In the genomic region with DNA sequence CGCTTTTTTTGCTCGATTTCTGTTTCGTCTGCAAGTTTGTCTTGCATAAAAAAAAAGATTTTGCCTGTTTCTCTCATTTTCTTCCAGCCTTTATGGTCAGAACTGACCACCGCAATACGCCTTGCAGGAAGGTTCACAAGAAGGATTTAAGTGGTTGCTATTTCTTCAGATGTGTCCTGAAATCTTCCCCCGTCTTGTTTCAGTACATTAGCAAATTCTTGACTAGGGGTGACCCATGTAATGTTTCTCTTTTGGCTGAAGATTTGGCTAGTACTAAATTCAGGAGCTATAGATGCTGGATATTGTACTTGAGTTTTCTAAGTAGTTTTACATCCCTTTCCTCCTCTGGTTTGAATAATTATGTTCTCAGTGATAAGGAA, we compare ENCODE assay signal across 8 cellular contexts. TPM values are rescaled to one million over a fixed set of nuclear protein-coding genes. Genes with fewer than 3 reads are reported as not detected.
A peak's percentile ranks its signal among the peaks of the same experiment; 100 is the strongest.
DNase-seq lines count a peak whose midpoint lies in the region; ATAC-seq and TF ChIP-seq lines count a peak whose summit lies in the region.

No MANE protein-coding gene starts in this region.

- intact Hi-C loops in Right ventricle myocardium superior (cut with DNase I), result no loop called here
- intact Hi-C loops in body of pancreas (cut with DNase I), result no loop called here
- intact Hi-C loops in lower lobe of right lung (cut with DNase I), result loop anchor here (10.0 kb wide), 1 partner anchor 237 kb away; no protein-coding TSS in a partner anchor

- DNase-seq in cardiac muscle cell (ENCODE audit: low read depth in 1 of 2, low spot score in 1 of 2), result peak in 1 of 2 donors; percentile 38
- DNase-seq in Right ventricle myocardium superior, result no peak
- no peak for DNase-seq in body of pancreas
- no peak for DNase-seq in lower lobe of right lung
- DNase-seq in GM20000 (ENCODE audit: low spot score), result no peak
- DNase-seq in NCI-H526 (lab: John Stamatoyannopoulos, UW), result no peak

- TF ChIP-seq POLR2A in body of pancreas (IDR thresholded peaks at IDR 0.05), result no peak

- H3K4me1 ChIP-seq in cardiac muscle cell (ENCODE audit: low read depth), result peaks cover 23% of the 10 kb centered on the region
- H3K4me1 ChIP-seq in body of pancreas, result peaks cover 35% of the 10 kb centered on the region
- peaks cover 42% of the 10 kb centered on the region for H3K4me1 ChIP-seq in lower lobe of right lung
- H3K4me1 ChIP-seq in urinary bladder (ENCODE audit: insufficient read depth), result no peaks in the 10 kb centered on the region

- ATAC-seq in Right ventricle myocardium superior (ENCODE audit: poor library complexity), result no peak
- no peak for ATAC-seq in body of pancreas
- ATAC-seq in lower lobe of right lung, result no peak
- no peak for ATAC-seq in GM21786 (IDR thresholded peaks at IDR 0.05; ENCODE audit: unreplicated experiment)

- H3K27ac ChIP-seq in cardiac muscle cell (no peak overlapping the region), body of pancreas (peak overlapping the region in 3 of 4 donors; percentile 96 to 98 (median 96)), lower lobe of right lung (peak overlapping the region; percentile 84), urinary bladder (ENCODE audit: low read depth) (no peak overlapping the region)

- 9 to 15% methylated on average over 6 of the region's 6 CpGs for WGBS in body of pancreas, 2 donors
- WGBS in urinary bladder, result 22% methylated on average over 6 of the region's 6 CpGs

- peak overlapping the region; percentile 76 for H3K4me3 ChIP-seq in cardiac muscle cell
- peak overlapping the region in 1 of 2 donors; percentile 47 for H3K4me3 ChIP-seq in body of pancreas
- peak overlapping the region; percentile 71 for H3K4me3 ChIP-seq in lower lobe of right lung
- peak overlapping the region; percentile 84 for H3K4me3 ChIP-seq in urinary bladder (ENCODE audit: low read depth, low read length)

- H3K27me3 ChIP-seq in cardiac muscle cell (no peaks in the 10 kb centered on the region), body of pancreas (no peaks in the 10 kb centered on the region), lower lobe of right lung (ENCODE audit: low read depth) (no peaks in the 10 kb centered on the region)

- TF ChIP-seq CTCF in cardiac muscle cell (IDR thresholded peaks at IDR 0.05; ENCODE audit: low read depth, low read length), result no peak
- TF ChIP-seq CTCF in body of pancreas (IDR thresholded peaks at IDR 0.05), result no peak
- no peak for TF ChIP-seq CTCF in lower lobe of right lung (IDR thresholded peaks at IDR 0.05)
- TF ChIP-seq CTCF in GM20000 (IDR thresholded peaks at IDR 0.05; ENCODE audit: extremely low read depth, missing control alignments), result no peak

- no peaks in the 10 kb centered on the region for H3K9me3 ChIP-seq in cardiac muscle cell (ENCODE audit: low read depth)
- no peaks in the 10 kb centered on the region for H3K9me3 ChIP-seq in body of pancreas
- no peaks in the 10 kb centered on the region for H3K9me3 ChIP-seq in lower lobe of right lung

- H3K36me3 ChIP-seq in cardiac muscle cell (no peaks in the 10 kb centered on the region), body of pancreas (replicated peaks in 1 of 2; ENCODE audit: insufficient read depth in 1 of 2, low read depth in 2 of 2) (no peaks in the 10 kb centered on the region), lower lobe of right lung (no peaks in the 10 kb centered on the region), urinary bladder (ENCODE audit: insufficient read depth) (peaks cover 3% of the 10 kb centered on the region)

RNA-seq across cellular contexts. Expression of a gene that starts 2.5 kb away (rescaled TPM):
- total RNA-seq in cardiac muscle cell (13.6 and 25.8 TPM in 2 replicates), Right ventricle myocardium superior (6.2 TPM), body of pancreas (10 to 100 TPM in 1 of 2 donors, 1 to 10 TPM in 1; 8.6 to 20.8 TPM), lower lobe of right lung (12.6 TPM), urinary bladder (27.3 TPM)
- polyA plus RNA-seq in cardiac muscle cell (6.3 and 11.3 TPM in 2 replicates), urinary bladder (6.6 TPM)

Comparison
In these comparisons a context has a peak if more than half of its experiments do, and no peak if none do; other contexts are left out.
1. H3K27ac ChIP-seq: peak in body of pancreas (3 of 4) and lower lobe of right lung (single experiment); none in cardiac muscle cell (single experiment) and urinary bladder (single experiment).